ENCODE assay signal across 4 cellular contexts in the genomic region with DNA sequence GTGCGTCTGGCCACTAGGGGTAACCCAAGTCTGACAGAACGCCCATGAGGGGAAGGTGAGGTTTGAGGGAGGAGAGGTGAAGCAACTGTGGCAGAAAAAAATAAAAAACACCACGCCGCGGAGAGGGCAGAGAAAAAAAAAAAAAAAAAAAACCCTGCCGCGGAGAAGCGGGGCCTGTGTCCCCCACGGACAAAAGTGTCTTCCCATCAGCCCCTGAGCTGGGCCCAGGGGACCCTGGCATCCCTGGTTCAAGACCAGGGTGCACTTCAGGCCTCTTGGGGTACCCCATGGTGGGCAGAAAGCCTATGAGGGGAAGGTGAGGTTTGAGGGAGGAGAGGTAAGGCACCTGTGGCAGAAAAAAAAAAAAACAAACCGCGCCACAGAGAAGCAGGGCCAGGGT.
DNase-seq lines count a peak whose midpoint lies in the region; ATAC-seq and TF ChIP-seq lines count a peak whose summit lies in the region.
"Not testable (repeated sequence)": the region's sequence is repeated elsewhere in the genome, so short reads cannot be mapped to it uniquely, and the experiment has no call there.

No MANE protein-coding gene starts in this region.

- intact Hi-C loops in CD14-positive monocyte (cut with micrococcal nuclease); cardiac septum (cut with DNase I); posterior vena cava (cut with DNase I): not testable (repeated sequence)

- not testable (repeated sequence) for H3K9me3 Mint-ChIP-seq in CD14-positive monocyte; natural killer cell treated with Interleukin-12 subunit alpha and Interleukin-12 subunit beta and Interleukin-15 and Interleukin-18, amount 100 ng/mL, for 72 hours

- TF ChIP-seq CTCF in CD14-positive monocyte (IDR thresholded peaks at IDR 0.05): not testable (repeated sequence)

- H3K4me1 Mint-ChIP-seq in CD14-positive monocyte; natural killer cell treated with Interleukin-12 subunit alpha and Interleukin-12 subunit beta and Interleukin-15 and Interleukin-18, amount 100 ng/mL, for 72 hours (ENCODE audit: low read depth in 2 of 2): not testable (repeated sequence)

- not testable (repeated sequence) for H3K27ac Mint-ChIP-seq in CD14-positive monocyte; natural killer cell treated with Interleukin-12 subunit alpha and Interleukin-12 subunit beta and Interleukin-15 and Interleukin-18, amount 100 ng/mL, for 72 hours

- H3K36me3 Mint-ChIP-seq in CD14-positive monocyte; natural killer cell treated with Interleukin-12 subunit alpha and Interleukin-12 subunit beta and Interleukin-15 and Interleukin-18, amount 100 ng/mL, for 72 hours: not testable (repeated sequence)

- ATAC-seq in natural killer cell treated with Interleukin-12 subunit alpha and Interleukin-12 subunit beta and Interleukin-15 and Interleukin-18, amount 100 ng/mL, for 72 hours: not testable (repeated sequence)

- DNase-seq in CD14-positive monocyte (ENCODE audit: low spot score) (peak; percentile 0), cardiac septum (ENCODE audit: low spot score) (peak; percentile 5), posterior vena cava (ENCODE audit: low spot score) (peak; percentile 1)
- DNase-seq in natural killer cell treated with Interleukin-12 subunit alpha and Interleukin-12 subunit beta and Interleukin-15 and Interleukin-18, amount 100 ng/mL, for 72 hours (ENCODE audit: low spot score): peak; percentile 51

- not testable (repeated sequence) for H3K27me3 Mint-ChIP-seq in CD14-positive monocyte (ENCODE audit: low read depth in 3 of 3); natural killer cell treated with Interleukin-12 subunit alpha and Interleukin-12 subunit beta and Interleukin-15 and Interleukin-18, amount 100 ng/mL, for 72 hours

- not testable (repeated sequence) for H3K4me3 Mint-ChIP-seq in CD14-positive monocyte; natural killer cell treated with Interleukin-12 subunit alpha and Interleukin-12 subunit beta and Interleukin-15 and Interleukin-18, amount 100 ng/mL, for 72 hours

Comparison
In these comparisons a context has a peak if more than half of its experiments do, and no peak if none do; other contexts are left out.
1. DNase-seq: peak in every context shown above with its lines; median percentile 51 in natural killer cell treated with Interleukin-12 subunit alpha and Interleukin-12 subunit beta and Interleukin-15 and Interleukin-18, amount 100 ng/mL, for 72 hours; 5 in cardiac septum; 1 in posterior vena cava; 0 in CD14-positive monocyte.